1 cellular context compared by ENCODE assay signal in genomic region chr14:103257211-103257962, GRCh38.
TF ChIP-seq lines count a peak whose summit lies in the region.

No MANE protein-coding gene starts in this region.

TF ChIP-seq in HEK293, 187 proteins besides CTCF, POLR2A, EP300 and RAD21 (continued from another document and continues in another):
- no peak for TF ChIP-seq ZNF645 (tag by site-specific recombination; IDR thresholded peaks at IDR 0.05)
- peak; percentile 58; the same call in 1 of the 2 replicates for TF ChIP-seq ZNF639 (tag by site-specific recombination; IDR thresholded peaks at IDR 0.05)
- TF ChIP-seq ZNF433 (tag by site-specific recombination; IDR thresholded peaks at IDR 0.05; ENCODE audit: low read depth) = no peak
- TF ChIP-seq ZEB2 (tag by site-specific recombination; IDR thresholded peaks at IDR 0.05) = 0 out of 2 replicates have a peak, but pooled peaks have one; percentile 46
- peak; percentile 63; the same call in 1 of the 2 replicates for TF ChIP-seq SCRT2 (tag by site-specific recombination; IDR thresholded peaks at IDR 0.05)
- TF ChIP-seq ZBTB44 (tag by site-specific recombination; IDR thresholded peaks at IDR 0.05) = no peak
- no peak for TF ChIP-seq ZNF555 (tag by site-specific recombination; conservative IDR thresholded peaks at IDR 0.05)
- TF ChIP-seq GLIS1 (tag by site-specific recombination; IDR thresholded peaks at IDR 0.05) = peak; percentile 84
- no peak for TF ChIP-seq KLF1 (tag by site-specific recombination; IDR thresholded peaks at IDR 0.05)
- TF ChIP-seq ZNF112 (tag by site-specific recombination; IDR thresholded peaks at IDR 0.05) = no peak
- no peak for TF ChIP-seq ZNF76 (tag by site-specific recombination; IDR thresholded peaks at IDR 0.05; ENCODE audit: borderline replicate concordance, low read depth)
- TF ChIP-seq KLF8 (tag by site-specific recombination; IDR thresholded peaks at IDR 0.05) = peak; percentile 74
- no peak for TF ChIP-seq ZNF274 (IDR thresholded peaks at IDR 0.05; ENCODE audit: low read length)
- no peak for TF ChIP-seq ZNF274 (tag by site-specific recombination; IDR thresholded peaks at IDR 0.05; ENCODE audit: borderline replicate concordance)
- TF ChIP-seq TCF7L2 (IDR thresholded peaks at IDR 0.05; ENCODE audit: borderline replicate concordance, low read depth, low read length) = no peak
- TF ChIP-seq PRDM10 (tag by site-specific recombination; IDR thresholded peaks at IDR 0.05) = peak; percentile 52; the same call in 1 of the 2 replicates
- TF ChIP-seq ZNF423 (tag by site-specific recombination; IDR thresholded peaks at IDR 0.05) = no peak
- TF ChIP-seq ZNF707 (tag by site-specific recombination; IDR thresholded peaks at IDR 0.05) = no peak
- TF ChIP-seq ZNF24 (tag by site-specific recombination; IDR thresholded peaks at IDR 0.05) = peak; percentile 44; the same call in 1 of the 2 replicates
- TF ChIP-seq ZBTB6 (tag by site-specific recombination; IDR thresholded peaks at IDR 0.05) = no peak
- no peak for TF ChIP-seq ZNF114 (tag by site-specific recombination; IDR thresholded peaks at IDR 0.05)
- 0 out of 2 replicates have a peak, but pooled peaks have one; percentile 45 for TF ChIP-seq KLF17 (tag by site-specific recombination; IDR thresholded peaks at IDR 0.05)
- TF ChIP-seq REST (tag by site-specific recombination; IDR thresholded peaks at IDR 0.05) = no peak
- TF ChIP-seq ELK4 (IDR thresholded peaks at IDR 0.05; ENCODE audit: borderline replicate concordance, low read depth, low read length) = no peak
- no peak for TF ChIP-seq ZNF202 (tag by site-specific recombination; IDR thresholded peaks at IDR 0.05; ENCODE audit: borderline replicate concordance)
- TF ChIP-seq ZNF610 (tag by site-specific recombination; IDR thresholded peaks at IDR 0.05; ENCODE audit: borderline replicate concordance) = no peak
- no peak for TF ChIP-seq ZNF654 (tag by site-specific recombination; IDR thresholded peaks at IDR 0.05; ENCODE audit: low read depth)
- no peak for TF ChIP-seq ZNF48 (tag by site-specific recombination; IDR thresholded peaks at IDR 0.05)
- no peak for TF ChIP-seq ZNF600 (tag by site-specific recombination; IDR thresholded peaks at IDR 0.05)
- TF ChIP-seq PRDM6 (tag by site-specific recombination; IDR thresholded peaks at IDR 0.05) = no peak
- no peak for TF ChIP-seq ZFP69B (tag by site-specific recombination; IDR thresholded peaks at IDR 0.05)
- TF ChIP-seq TRIM28 (IDR thresholded peaks at IDR 0.05; ENCODE audit: borderline replicate concordance, low read length) = peak; percentile 55; the same call in 1 of the 2 replicates
- no peak for TF ChIP-seq ZNF10 (tag by site-specific recombination; IDR thresholded peaks at IDR 0.05)
- no peak for TF ChIP-seq ZNF362 (tag by site-specific recombination; IDR thresholded peaks at IDR 0.05)
- no peak for TF ChIP-seq ZNF629 (tag by site-specific recombination; IDR thresholded peaks at IDR 0.05)
- no peak for TF ChIP-seq ZNF580 (tag by site-specific recombination; IDR thresholded peaks at IDR 0.05)
- TF ChIP-seq ZFP41 (tag by site-specific recombination; IDR thresholded peaks at IDR 0.05; ENCODE audit: borderline replicate concordance) = no peak
- no peak for TF ChIP-seq ZBTB1 (tag by site-specific recombination; IDR thresholded peaks at IDR 0.05)
- no peak for TF ChIP-seq ZNF394 (tag by site-specific recombination; IDR thresholded peaks at IDR 0.05; ENCODE audit: borderline replicate concordance)
- TF ChIP-seq ZNF121 (tag by site-specific recombination; IDR thresholded peaks at IDR 0.05) = no peak
- TF ChIP-seq ZNF677 (tag by site-specific recombination; IDR thresholded peaks at IDR 0.05) = no peak
